ENCODE assay signal across 16 cellular contexts in the genomic region with DNA sequence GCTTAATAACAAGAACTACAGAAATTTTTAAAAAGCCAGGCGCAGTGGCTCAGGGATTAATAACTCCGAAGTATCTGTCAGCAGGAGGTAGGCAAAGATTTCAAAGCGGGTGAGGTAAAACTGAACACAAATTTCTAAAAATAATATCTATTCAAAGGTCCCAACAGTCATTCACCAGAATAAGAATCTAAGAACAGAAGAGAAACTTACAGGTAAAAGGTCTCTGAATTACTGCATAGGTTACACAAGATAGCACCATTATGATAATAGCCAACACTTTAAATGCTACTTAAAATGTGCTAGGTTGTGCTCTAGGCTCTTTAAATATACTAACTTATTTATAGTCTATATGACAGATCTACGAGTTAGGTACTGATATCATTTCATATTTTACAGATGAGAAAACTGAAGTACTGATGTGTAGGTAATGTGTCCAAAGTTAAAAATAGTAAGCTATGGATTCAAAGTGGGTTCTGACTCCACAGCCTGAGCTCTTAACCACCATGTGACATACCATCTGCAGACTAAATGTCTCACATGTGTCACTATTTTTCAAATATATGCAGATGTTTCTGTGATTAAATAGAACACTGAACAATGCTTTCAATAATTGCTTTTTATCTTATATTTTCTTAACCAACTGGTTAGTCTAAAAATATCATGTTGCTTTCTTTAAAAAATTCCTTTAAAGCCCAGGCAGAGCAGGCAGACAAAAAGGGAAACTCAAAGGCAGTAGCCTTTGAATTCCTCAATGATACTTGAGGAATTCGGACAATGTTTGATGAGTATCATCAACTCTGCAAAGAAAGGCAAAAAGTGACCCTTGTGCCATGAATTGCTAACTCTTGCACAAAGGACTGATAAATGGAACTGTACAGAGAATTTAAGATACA.
DNase-seq lines count a peak whose midpoint lies in the region; ATAC-seq, FAIRE-seq and TF ChIP-seq lines count a peak whose summit lies in the region.
"Had no signal": no experiment of that assay in that cellular context is flagged by ENCODE, and none has a peak within 500 bp of the region (broad histone marks: within the 10 kb centered on the region; RNA-seq: fewer than 3 reads in every experiment).

No MANE protein-coding gene starts in this region.

- TF ChIP-seq POLR2A in A549 (IDR thresholded peaks at IDR 0.05; ENCODE audit: low read length): no peak
- TF ChIP-seq POLR2A in GM18505 (IDR thresholded peaks at IDR 0.05; ENCODE audit: borderline replicate concordance, extremely low read depth, insufficient read depth, insufficient read length): no peak

- DNase-seq in A549 (ENCODE audit: low read depth in 1 of 2, low spot score in 1 of 2) (no peak), GM12865 (ENCODE audit: low read depth) (peak; percentile 24), SJSA1 (ENCODE audit: low read depth in 1 of 2, low spot score in 2 of 2) (peak in 1 of 2 experiments; percentile 18), foreskin melanocyte (peak; percentile 32), occipital lobe (lab: John Stamatoyannopoulos, UW) (no peak), NCI-H2107 treated with DMSO at 0.1 percent for 48 hours (lab: John Stamatoyannopoulos, UW; ENCODE audit: unreplicated experiment) (no peak)
- DNase-seq: activated T-cell treated with anti-CD3 and anti-CD28 coated beads, Interleukin-2, amount 50 U/mL, for 24 hours; AML-193; amygdala; DMS53; foreskin fibroblast had no signal

- CTCF ChIA-PET in A549 (lab: Yijun Ruan, JAX): no interaction called here

- FAIRE-seq in A549 (lab: Jason Lieb, UNC): no peak
- FAIRE-seq: GM12891, GM19239, urothelium cell line had no signal

- 80% methylated on average over 5 of the region's 5 CpGs for WGBS in A549 (ENCODE audit: missing lambda C conversion rate)

- no peak for TF ChIP-seq CTCF in A549 (IDR thresholded peaks at IDR 0.05)
- no peak for TF ChIP-seq CTCF in GM12865 (IDR thresholded peaks at IDR 0.05; ENCODE audit: insufficient read depth, low read depth, low read length, missing control alignments)

- POLR2A ChIA-PET in A549 (lab: Yijun Ruan, JAX): no interaction called here

- H3K4me2 ChIP-seq in A549: peak overlapping the region; percentile 17; the same call in 1 of the 3 replicates

- H3K27me3 ChIP-seq in SJSA1 (replicated peaks): no peaks in the 10 kb centered on the region

- no peak overlapping the region for H3K27ac ChIP-seq in A549
- peak overlapping the region; percentile 8; the same call in 1 of the 2 replicates for H3K27ac ChIP-seq in SJSA1

- TF ChIP-seq RAD21 in A549 (conservative IDR thresholded peaks at IDR 0.05 in 1 of 2, IDR thresholded peaks at IDR 0.05 in 1 of 2): no peak

- H3K4me3 ChIP-seq in A549 (no peak overlapping the region), GM12865 (ENCODE audit: low read depth, low read length) (no peak overlapping the region), SJSA1 (no peak overlapping the region)

- H3K36me3 ChIP-seq in SJSA1: peaks cover 34% of the 10 kb centered on the region

- H3K4me1 ChIP-seq in A549: peaks cover 8% of the 10 kb centered on the region; the same call in 1 of the 3 replicates
- peaks cover 12% of the 10 kb centered on the region for H3K4me1 ChIP-seq in SJSA1 (replicated peaks)

- TF ChIP-seq EP300 in A549 (IDR thresholded peaks at IDR 0.05): no peak

- H3K9me3 ChIP-seq in A549 (no peaks in the 10 kb centered on the region), SJSA1 (replicated peaks) (no peaks in the 10 kb centered on the region)

- ATAC-seq in A549: no peak
- ATAC-seq in GM18498 (IDR thresholded peaks at IDR 0.05; ENCODE audit: unreplicated experiment): no peak
- ATAC-seq in GM18505 (IDR thresholded peaks at IDR 0.05; ENCODE audit: unreplicated experiment): no peak

TF ChIP-seq in A549, 52 proteins besides CTCF, POLR2A, EP300 and RAD21:
- TF ChIP-seq MAZ (IDR thresholded peaks at IDR 0.05; ENCODE audit: borderline replicate concordance, low read depth, low read length) (no peak), BHLHE40 (IDR thresholded peaks at IDR 0.05; ENCODE audit: low read depth, low read length) (no peak), ESRRA (IDR thresholded peaks at IDR 0.05; ENCODE audit: borderline replicate concordance, low read length) (no peak), HDAC2 (IDR thresholded peaks at IDR 0.05) (no peak), EHMT2 (IDR thresholded peaks at IDR 0.05; ENCODE audit: low read depth) (no peak), FOSL2 (IDR thresholded peaks at IDR 0.05) (no peak), FOSL2 (CRISPR knock-in tag; IDR thresholded peaks at IDR 0.05) (no peak), NFE2L2 (conservative IDR thresholded peaks at IDR 0.05; ENCODE audit: low read length) (no peak), CHD4 (IDR thresholded peaks at IDR 0.05; ENCODE audit: borderline replicate concordance) (no peak), PHF8 (IDR thresholded peaks at IDR 0.05; ENCODE audit: borderline replicate concordance, low read depth) (no peak), E2F6 (IDR thresholded peaks at IDR 0.05; ENCODE audit: borderline replicate concordance, low read depth) (no peak)
- TF ChIP-seq, protein P1, sequence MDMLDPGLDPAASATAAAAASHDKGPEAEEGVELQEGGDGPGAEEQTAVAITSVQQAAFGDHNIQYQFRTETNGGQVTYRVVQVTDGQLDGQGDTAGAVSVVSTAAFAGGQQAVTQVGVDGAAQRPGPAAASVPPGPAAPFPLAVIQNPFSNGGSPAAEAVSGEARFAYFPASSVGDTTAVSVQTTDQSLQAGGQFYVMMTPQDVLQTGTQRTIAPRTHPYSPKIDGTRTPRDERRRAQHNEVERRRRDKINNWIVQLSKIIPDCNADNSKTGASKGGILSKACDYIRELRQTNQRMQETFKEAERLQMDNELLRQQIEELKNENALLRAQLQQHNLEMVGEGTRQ (IDR thresholded peaks at IDR 0.05): no peak
- TF ChIP-seq, protein P2, sequence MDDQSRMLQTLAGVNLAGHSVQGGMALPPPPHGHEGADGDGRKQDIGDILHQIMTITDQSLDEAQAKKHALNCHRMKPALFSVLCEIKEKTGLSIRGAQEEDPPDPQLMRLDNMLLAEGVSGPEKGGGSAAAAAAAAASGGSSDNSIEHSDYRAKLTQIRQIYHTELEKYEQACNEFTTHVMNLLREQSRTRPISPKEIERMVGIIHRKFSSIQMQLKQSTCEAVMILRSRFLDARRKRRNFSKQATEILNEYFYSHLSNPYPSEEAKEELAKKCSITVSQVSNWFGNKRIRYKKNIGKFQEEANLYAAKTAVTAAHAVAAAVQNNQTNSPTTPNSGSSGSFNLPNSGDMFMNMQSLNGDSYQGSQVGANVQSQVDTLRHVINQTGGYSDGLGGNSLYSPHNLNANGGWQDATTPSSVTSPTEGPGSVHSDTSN (IDR thresholded peaks at IDR 0.05): no peak

Comparison
In these comparisons a context has a peak if more than half of its experiments do, and no peak if none do; other contexts are left out.
1. DNase-seq: peak in GM12865 (single experiment) and foreskin melanocyte (single experiment); none in A549 (0 of 2), occipital lobe (single experiment) and NCI-H2107 treated with DMSO at 0.1 percent for 48 hours (single experiment).